Comparison of ENCODE assay signal across 1 cellular context in genomic region chr17:57783338-57783742, GRCh38.
TF ChIP-seq lines count a peak whose summit lies in the region.

No MANE protein-coding gene starts in this region.

TF ChIP-seq in HepG2, 621 proteins besides CTCF, POLR2A, EP300 and RAD21 (continued from another document and continues in another):
- TF ChIP-seq, protein P1, sequence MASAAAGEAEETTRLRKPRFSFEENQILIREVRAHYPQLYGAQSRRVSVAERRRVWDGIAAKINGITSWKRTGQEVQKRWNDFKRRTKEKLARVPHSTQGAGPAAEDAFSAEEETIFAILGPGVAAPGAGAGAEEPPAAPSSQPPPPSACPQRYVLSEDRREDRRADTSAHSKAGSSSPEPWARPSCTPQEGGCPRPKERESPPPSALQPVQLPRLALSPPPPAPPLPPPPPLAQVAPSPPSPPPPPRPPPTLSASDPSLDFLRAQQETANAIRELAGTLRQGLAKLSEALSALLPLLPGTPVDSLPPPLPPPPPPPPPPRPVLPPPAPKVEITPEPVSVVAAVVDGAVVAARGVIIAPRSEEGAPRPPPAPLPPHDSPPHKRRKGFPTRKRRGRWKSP (CRISPR knock-in tag; IDR thresholded peaks at IDR 0.05) = no peak
- TF ChIP-seq ZNF678 (CRISPR knock-in tag; IDR thresholded peaks at IDR 0.05) = no peak
- TF ChIP-seq, protein P2, sequence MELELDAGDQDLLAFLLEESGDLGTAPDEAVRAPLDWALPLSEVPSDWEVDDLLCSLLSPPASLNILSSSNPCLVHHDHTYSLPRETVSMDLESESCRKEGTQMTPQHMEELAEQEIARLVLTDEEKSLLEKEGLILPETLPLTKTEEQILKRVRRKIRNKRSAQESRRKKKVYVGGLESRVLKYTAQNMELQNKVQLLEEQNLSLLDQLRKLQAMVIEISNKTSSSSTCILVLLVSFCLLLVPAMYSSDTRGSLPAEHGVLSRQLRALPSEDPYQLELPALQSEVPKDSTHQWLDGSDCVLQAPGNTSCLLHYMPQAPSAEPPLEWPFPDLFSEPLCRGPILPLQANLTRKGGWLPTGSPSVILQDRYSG (CRISPR knock-in tag; IDR thresholded peaks at IDR 0.05) = no peak
- peak; percentile 20; the same call in 1 of the 2 replicates for TF ChIP-seq SUZ12 (IDR thresholded peaks at IDR 0.05; ENCODE audit: low read depth, low read length)
- TF ChIP-seq TGIF2 (CRISPR knock-in tag; IDR thresholded peaks at IDR 0.05) = no peak
- no peak for TF ChIP-seq DRAP1 (CRISPR knock-in tag; IDR thresholded peaks at IDR 0.05)
- TF ChIP-seq RNF2 (conservative IDR thresholded peaks at IDR 0.05; ENCODE audit: low read depth) = no peak
- TF ChIP-seq PITX1 (CRISPR knock-in tag; IDR thresholded peaks at IDR 0.05) = no peak
- TF ChIP-seq HMG20A (CRISPR knock-in tag; IDR thresholded peaks at IDR 0.05; ENCODE audit: borderline replicate concordance) = no peak
- no peak for TF ChIP-seq ZNF782 (CRISPR knock-in tag; IDR thresholded peaks at IDR 0.05; ENCODE audit: borderline replicate concordance)
- peak; percentile 74 for TF ChIP-seq KDM4B (CRISPR knock-in tag; IDR thresholded peaks at IDR 0.05)
- no peak for TF ChIP-seq SP1 (IDR thresholded peaks at IDR 0.05)
- TF ChIP-seq SP1 (CRISPR knock-in tag; IDR thresholded peaks at IDR 0.05) = peak; percentile 63; the same call in 1 of the 2 replicates
- TF ChIP-seq, protein P3, sequence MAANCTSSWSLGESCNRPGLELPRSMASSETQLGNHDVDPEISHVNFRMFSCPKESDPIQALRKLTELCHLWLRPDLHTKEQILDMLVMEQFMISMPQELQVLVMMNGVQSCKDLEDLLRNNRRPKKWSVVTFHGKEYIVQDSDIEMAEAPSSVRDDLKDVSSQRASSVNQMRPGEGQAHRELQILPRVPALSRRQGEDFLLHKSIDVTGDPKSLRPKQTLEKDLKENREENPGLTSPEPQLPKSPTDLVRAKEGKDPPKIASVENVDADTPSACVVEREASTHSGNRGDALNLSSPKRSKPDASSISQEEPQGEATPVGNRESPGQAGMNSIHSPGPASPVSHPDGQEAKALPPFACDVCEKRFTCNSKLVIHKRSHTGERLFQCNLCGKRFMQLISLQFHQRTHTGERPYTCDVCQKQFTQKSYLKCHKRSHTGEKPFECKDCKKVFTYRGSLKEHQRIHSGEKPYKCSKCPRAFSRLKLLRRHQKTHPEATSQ (CRISPR knock-in tag; IDR thresholded peaks at IDR 0.05; ENCODE audit: borderline replicate concordance) = no peak
- no peak for TF ChIP-seq MAFF (IDR thresholded peaks at IDR 0.05; ENCODE audit: low read depth, low read length)
- TF ChIP-seq, protein P4, sequence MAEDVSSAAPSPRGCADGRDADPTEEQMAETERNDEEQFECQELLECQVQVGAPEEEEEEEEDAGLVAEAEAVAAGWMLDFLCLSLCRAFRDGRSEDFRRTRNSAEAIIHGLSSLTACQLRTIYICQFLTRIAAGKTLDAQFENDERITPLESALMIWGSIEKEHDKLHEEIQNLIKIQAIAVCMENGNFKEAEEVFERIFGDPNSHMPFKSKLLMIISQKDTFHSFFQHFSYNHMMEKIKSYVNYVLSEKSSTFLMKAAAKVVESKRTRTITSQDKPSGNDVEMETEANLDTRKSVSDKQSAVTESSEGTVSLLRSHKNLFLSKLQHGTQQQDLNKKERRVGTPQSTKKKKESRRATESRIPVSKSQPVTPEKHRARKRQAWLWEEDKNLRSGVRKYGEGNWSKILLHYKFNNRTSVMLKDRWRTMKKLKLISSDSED (CRISPR knock-in tag; IDR thresholded peaks at IDR 0.05) = no peak
- TF ChIP-seq TBX2 (CRISPR knock-in tag; IDR thresholded peaks at IDR 0.05; ENCODE audit: borderline replicate concordance) = no peak; the same call in 1 of the 2 replicates
- no peak for TF ChIP-seq AGO1 (IDR thresholded peaks at IDR 0.05; ENCODE audit: low read depth, low read length, poor library complexity, severe bottlenecking)
- no peak for TF ChIP-seq KLF12 (CRISPR knock-in tag; IDR thresholded peaks at IDR 0.05; ENCODE audit: borderline replicate concordance)
- no peak for TF ChIP-seq HIVEP1 (CRISPR knock-in tag; IDR thresholded peaks at IDR 0.05)
- no peak for TF ChIP-seq YEATS2 (CRISPR knock-in tag; IDR thresholded peaks at IDR 0.05; ENCODE audit: borderline replicate concordance)
- TF ChIP-seq ZNF891 (CRISPR knock-in tag; IDR thresholded peaks at IDR 0.05) = no peak
- TF ChIP-seq MED13 (CRISPR knock-in tag; IDR thresholded peaks at IDR 0.05) = no peak
- TF ChIP-seq, protein P5, sequence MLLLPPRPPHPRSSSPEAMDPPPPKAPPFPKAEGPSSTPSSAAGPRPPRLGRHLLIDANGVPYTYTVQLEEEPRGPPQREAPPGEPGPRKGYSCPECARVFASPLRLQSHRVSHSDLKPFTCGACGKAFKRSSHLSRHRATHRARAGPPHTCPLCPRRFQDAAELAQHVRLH (CRISPR knock-in tag; IDR thresholded peaks at IDR 0.05; ENCODE audit: borderline replicate concordance, low read depth) = peak; percentile 40; the same call in 1 of the 2 replicates
- TF ChIP-seq, protein P6, sequence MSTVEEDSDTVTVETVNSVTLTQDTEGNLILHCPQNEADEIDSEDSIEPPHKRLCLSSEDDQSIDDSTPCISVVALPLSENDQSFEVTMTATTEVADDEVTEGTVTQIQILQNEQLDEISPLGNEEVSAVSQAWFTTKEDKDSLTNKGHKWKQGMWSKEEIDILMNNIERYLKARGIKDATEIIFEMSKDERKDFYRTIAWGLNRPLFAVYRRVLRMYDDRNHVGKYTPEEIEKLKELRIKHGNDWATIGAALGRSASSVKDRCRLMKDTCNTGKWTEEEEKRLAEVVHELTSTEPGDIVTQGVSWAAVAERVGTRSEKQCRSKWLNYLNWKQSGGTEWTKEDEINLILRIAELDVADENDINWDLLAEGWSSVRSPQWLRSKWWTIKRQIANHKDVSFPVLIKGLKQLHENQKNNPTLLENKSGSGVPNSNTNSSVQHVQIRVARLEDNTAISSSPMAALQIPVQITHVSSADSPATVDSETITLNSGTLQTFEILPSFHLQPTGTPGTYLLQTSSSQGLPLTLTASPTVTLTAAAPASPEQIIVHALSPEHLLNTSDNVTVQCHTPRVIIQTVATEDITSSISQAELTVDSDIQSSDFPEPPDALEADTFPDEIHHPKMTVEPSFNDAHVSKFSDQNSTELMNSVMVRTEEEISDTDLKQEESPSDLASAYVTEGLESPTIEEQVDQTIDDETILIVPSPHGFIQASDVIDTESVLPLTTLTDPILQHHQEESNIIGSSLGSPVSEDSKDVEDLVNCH (CRISPR knock-in tag; IDR thresholded peaks at IDR 0.05) = no peak
- TF ChIP-seq CAMTA2 (CRISPR knock-in tag; IDR thresholded peaks at IDR 0.05; ENCODE audit: borderline replicate concordance) = no peak
- TF ChIP-seq ZNF484 (CRISPR knock-in tag; IDR thresholded peaks at IDR 0.05; ENCODE audit: borderline replicate concordance, low read depth) = no peak
- TF ChIP-seq CEBPB (IDR thresholded peaks at IDR 0.05; ENCODE audit: borderline replicate concordance, low read depth, low read length) = no peak
- no peak for TF ChIP-seq ZEB1 (IDR thresholded peaks at IDR 0.05; ENCODE audit: insufficient replicate concordance, low read depth)
- no peak for TF ChIP-seq ZNF83 (CRISPR knock-in tag; IDR thresholded peaks at IDR 0.05; ENCODE audit: borderline replicate concordance)
- no peak; the same call in 1 of the 2 replicates for TF ChIP-seq ARID4A (CRISPR knock-in tag; IDR thresholded peaks at IDR 0.05; ENCODE audit: borderline replicate concordance)
- no peak for TF ChIP-seq NPAS2 (CRISPR knock-in tag; IDR thresholded peaks at IDR 0.05; ENCODE audit: borderline replicate concordance)
- TF ChIP-seq SMC3 (IDR thresholded peaks at IDR 0.05; ENCODE audit: low read length) = peak; percentile 2; the same call in 1 of the 2 replicates
- TF ChIP-seq ZKSCAN8 (CRISPR knock-in tag; IDR thresholded peaks at IDR 0.05; ENCODE audit: borderline replicate concordance) = no peak
- TF ChIP-seq POLR2G (IDR thresholded peaks at IDR 0.05; ENCODE audit: low read depth, low read length) = no peak
- 0 out of 2 replicates have a peak, but pooled peaks have one; percentile 15 for TF ChIP-seq PHF8 (CRISPR knock-in tag; IDR thresholded peaks at IDR 0.05)
- TF ChIP-seq, protein P7, sequence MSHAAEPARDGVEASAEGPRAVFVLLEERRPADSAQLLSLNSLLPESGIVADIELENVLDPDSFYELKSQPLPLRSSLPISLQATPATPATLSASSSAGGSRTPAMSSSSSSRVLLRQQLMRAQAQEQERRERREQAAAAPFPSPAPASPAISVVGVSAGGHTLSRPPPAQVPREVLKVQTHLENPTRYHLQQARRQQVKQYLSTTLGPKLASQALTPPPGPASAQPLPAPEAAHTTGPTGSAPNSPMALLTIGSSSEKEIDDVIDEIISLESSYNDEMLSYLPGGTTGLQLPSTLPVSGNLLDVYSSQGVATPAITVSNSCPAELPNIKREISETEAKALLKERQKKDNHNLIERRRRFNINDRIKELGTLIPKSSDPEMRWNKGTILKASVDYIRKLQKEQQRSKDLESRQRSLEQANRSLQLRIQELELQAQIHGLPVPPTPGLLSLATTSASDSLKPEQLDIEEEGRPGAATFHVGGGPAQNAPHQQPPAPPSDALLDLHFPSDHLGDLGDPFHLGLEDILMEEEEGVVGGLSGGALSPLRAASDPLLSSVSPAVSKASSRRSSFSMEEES (CRISPR knock-in tag; IDR thresholded peaks at IDR 0.05) = 0 out of 2 replicates have a peak, but pooled peaks have one; percentile 41
- no peak for TF ChIP-seq DNMT1 (CRISPR knock-in tag; IDR thresholded peaks at IDR 0.05)
- no peak for TF ChIP-seq ZBTB21 (CRISPR knock-in tag; IDR thresholded peaks at IDR 0.05)
- TF ChIP-seq ZNF331 (CRISPR knock-in tag; IDR thresholded peaks at IDR 0.05) = peak; percentile 33; the same call in 1 of the 2 replicates
- no peak for TF ChIP-seq ZNF101 (CRISPR knock-in tag; IDR thresholded peaks at IDR 0.05; ENCODE audit: borderline replicate concordance, low read depth)
- no peak for TF ChIP-seq ZNF597 (CRISPR knock-in tag; IDR thresholded peaks at IDR 0.05)
- TF ChIP-seq ZNF207 (IDR thresholded peaks at IDR 0.05; ENCODE audit: borderline replicate concordance) = no peak
- TF ChIP-seq, protein P8, sequence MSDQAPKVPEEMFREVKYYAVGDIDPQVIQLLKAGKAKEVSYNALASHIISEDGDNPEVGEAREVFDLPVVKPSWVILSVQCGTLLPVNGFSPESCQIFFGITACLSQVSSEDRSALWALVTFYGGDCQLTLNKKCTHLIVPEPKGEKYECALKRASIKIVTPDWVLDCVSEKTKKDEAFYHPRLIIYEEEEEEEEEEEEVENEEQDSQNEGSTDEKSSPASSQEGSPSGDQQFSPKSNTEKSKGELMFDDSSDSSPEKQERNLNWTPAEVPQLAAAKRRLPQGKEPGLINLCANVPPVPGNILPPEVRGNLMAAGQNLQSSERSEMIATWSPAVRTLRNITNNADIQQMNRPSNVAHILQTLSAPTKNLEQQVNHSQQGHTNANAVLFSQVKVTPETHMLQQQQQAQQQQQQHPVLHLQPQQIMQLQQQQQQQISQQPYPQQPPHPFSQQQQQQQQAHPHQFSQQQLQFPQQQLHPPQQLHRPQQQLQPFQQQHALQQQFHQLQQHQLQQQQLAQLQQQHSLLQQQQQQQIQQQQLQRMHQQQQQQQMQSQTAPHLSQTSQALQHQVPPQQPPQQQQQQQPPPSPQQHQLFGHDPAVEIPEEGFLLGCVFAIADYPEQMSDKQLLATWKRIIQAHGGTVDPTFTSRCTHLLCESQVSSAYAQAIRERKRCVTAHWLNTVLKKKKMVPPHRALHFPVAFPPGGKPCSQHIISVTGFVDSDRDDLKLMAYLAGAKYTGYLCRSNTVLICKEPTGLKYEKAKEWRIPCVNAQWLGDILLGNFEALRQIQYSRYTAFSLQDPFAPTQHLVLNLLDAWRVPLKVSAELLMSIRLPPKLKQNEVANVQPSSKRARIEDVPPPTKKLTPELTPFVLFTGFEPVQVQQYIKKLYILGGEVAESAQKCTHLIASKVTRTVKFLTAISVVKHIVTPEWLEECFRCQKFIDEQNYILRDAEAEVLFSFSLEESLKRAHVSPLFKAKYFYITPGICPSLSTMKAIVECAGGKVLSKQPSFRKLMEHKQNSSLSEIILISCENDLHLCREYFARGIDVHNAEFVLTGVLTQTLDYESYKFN (CRISPR knock-in tag; conservative IDR thresholded peaks at IDR 0.05) = no peak
- TF ChIP-seq ZMYM2 (CRISPR knock-in tag; IDR thresholded peaks at IDR 0.05) = no peak
- TF ChIP-seq KAT2B (IDR thresholded peaks at IDR 0.05; ENCODE audit: borderline replicate concordance, low read depth, low read length) = no peak
- no peak for TF ChIP-seq SNAI1 (CRISPR knock-in tag; IDR thresholded peaks at IDR 0.05; ENCODE audit: borderline replicate concordance)
- TF ChIP-seq DNMT3B (CRISPR knock-in tag; conservative IDR thresholded peaks at IDR 0.05) = no peak
